In genomic region chr6:6968731-6969552, GRCh38 we compare ENCODE assay signal across 1 cellular context.
TF ChIP-seq lines count a peak whose summit lies in the region.

No MANE protein-coding gene starts in this region.

TF ChIP-seq in K562, 482 proteins besides CTCF, POLR2A, EP300 and RAD21 (continued from another document and continues in another):
- no peak for TF ChIP-seq ERF (CRISPR knock-in tag; IDR thresholded peaks at IDR 0.05)
- no peak for TF ChIP-seq GTF3C2 (IDR thresholded peaks at IDR 0.05; ENCODE audit: borderline replicate concordance, extremely low read depth, insufficient read length)
- TF ChIP-seq RNF2 (IDR thresholded peaks at IDR 0.05) = no peak
- no peak for TF ChIP-seq COPS2 (conservative IDR thresholded peaks at IDR 0.05)
- peak; percentile 11 for TF ChIP-seq TAF1 (IDR thresholded peaks at IDR 0.05; ENCODE audit: control insufficient read depth, extremely low read depth, insufficient read depth, low read length, severe bottlenecking)
- TF ChIP-seq NCOA6 (IDR thresholded peaks at IDR 0.05) = no peak
- peak; percentile 49; the same call in 1 of the 2 replicates for TF ChIP-seq HDGF (IDR thresholded peaks at IDR 0.05)
- no peak for TF ChIP-seq NFIX (CRISPR knock-in tag; IDR thresholded peaks at IDR 0.05; ENCODE audit: low read depth)
- peak; percentile 84 for TF ChIP-seq MTA2 (IDR thresholded peaks at IDR 0.05; ENCODE audit: low read depth)
- no peak for TF ChIP-seq SREBF2 (CRISPR knock-in tag; IDR thresholded peaks at IDR 0.05)
- no peak for TF ChIP-seq ZFPM2 (CRISPR knock-in tag; IDR thresholded peaks at IDR 0.05)
- no peak for TF ChIP-seq ZBED1 (IDR thresholded peaks at IDR 0.05)
- no peak for TF ChIP-seq SP2 (IDR thresholded peaks at IDR 0.05; ENCODE audit: extremely low read depth, low read depth, low read length, poor library complexity, severe bottlenecking)
- peak; percentile 96 for TF ChIP-seq JUN (IDR thresholded peaks at IDR 0.05; ENCODE audit: borderline replicate concordance, low read depth, low read length)
- no peak for TF ChIP-seq JUN (CRISPR knock-in tag; IDR thresholded peaks at IDR 0.05; ENCODE audit: borderline replicate concordance)
- no peak for TF ChIP-seq ZNF12 (CRISPR knock-in tag; IDR thresholded peaks at IDR 0.05)
- TF ChIP-seq NONO (IDR thresholded peaks at IDR 0.05; ENCODE audit: low read depth in 2 of 2, low read length in 1 of 2) = no peak
- TF ChIP-seq RNF219 (CRISPR knock-in tag; IDR thresholded peaks at IDR 0.05) = no peak
- TF ChIP-seq ILK (tag; IDR thresholded peaks at IDR 0.05; ENCODE audit: borderline replicate concordance, low read depth) = no peak
- TF ChIP-seq MCM7 (IDR thresholded peaks at IDR 0.05) = no peak
- TF ChIP-seq ZNF133 (CRISPR knock-in tag; IDR thresholded peaks at IDR 0.05) = no peak
- TF ChIP-seq CTCFL (IDR thresholded peaks at IDR 0.05; ENCODE audit: borderline replicate concordance, insufficient read depth, low read depth, low read length, poor library complexity, severe bottlenecking) = no peak
- TF ChIP-seq SNRNP70 (optimal IDR thresholded peaks at IDR 0.05; ENCODE audit: low read depth, low read length) = no peak
- peak; percentile 76 for TF ChIP-seq HMBOX1 (IDR thresholded peaks at IDR 0.05)
- TF ChIP-seq ZNF274 (IDR thresholded peaks at IDR 0.05; ENCODE audit: borderline replicate concordance, low read depth, low read length) = no peak
- TF ChIP-seq SP1 (CRISPR knock-in tag; IDR thresholded peaks at IDR 0.05) = peak; percentile 30; the same call in 1 of the 2 replicates
- TF ChIP-seq USF1 (CRISPR knock-in tag; IDR thresholded peaks at IDR 0.05) = no peak
- TF ChIP-seq LEF1 (IDR thresholded peaks at IDR 0.05) = peak; percentile 72
- TF ChIP-seq IRF1 (CRISPR knock-in tag; IDR thresholded peaks at IDR 0.05; ENCODE audit: borderline replicate concordance) = no peak
- no peak for TF ChIP-seq TSC22D4 (tag; IDR thresholded peaks at IDR 0.05)
- TF ChIP-seq SMARCE1 (IDR thresholded peaks at IDR 0.05) = peak; percentile 98
- TF ChIP-seq ETV1 (tag; conservative IDR thresholded peaks at IDR 0.05; ENCODE audit: low read depth) = no peak
- TF ChIP-seq ATF1 (CRISPR knock-in tag; IDR thresholded peaks at IDR 0.05) = no peak
- peak; percentile 44 for TF ChIP-seq ATF1 (tag; IDR thresholded peaks at IDR 0.05)
- no peak for TF ChIP-seq GTF2F1 (IDR thresholded peaks at IDR 0.05; ENCODE audit: low read depth, low read length)
- TF ChIP-seq NCOA4 (IDR thresholded peaks at IDR 0.05; ENCODE audit: partially characterized antibody) = no peak
- TF ChIP-seq KDM1A (IDR thresholded peaks at IDR 0.05) = peak; percentile 52 to 66; a peak in 3 of 4 replicates
- no peak for TF ChIP-seq ZNF253 (CRISPR knock-in tag; conservative IDR thresholded peaks at IDR 0.05)
- TF ChIP-seq ZNF717 (CRISPR knock-in tag; IDR thresholded peaks at IDR 0.05) = no peak
- no peak for TF ChIP-seq TCF15 (CRISPR knock-in tag; IDR thresholded peaks at IDR 0.05)
- no peak for TF ChIP-seq PCBP2 (IDR thresholded peaks at IDR 0.05; ENCODE audit: low read depth, low read length, poor library complexity, severe bottlenecking)
- TF ChIP-seq ATF2 (CRISPR knock-in tag; IDR thresholded peaks at IDR 0.05) = no peak
- no peak; the same call in 1 of the 2 replicates for TF ChIP-seq MAFK (IDR thresholded peaks at IDR 0.05; ENCODE audit: low read length)
- TF ChIP-seq CCNT2 (IDR thresholded peaks at IDR 0.05; ENCODE audit: borderline replicate concordance, extremely low read depth, insufficient read length, low read depth, low read length) = peak; percentile 93
- peak; percentile 97 for TF ChIP-seq ARID1B (IDR thresholded peaks at IDR 0.05)
- TF ChIP-seq E2F6 (IDR thresholded peaks at IDR 0.05; ENCODE audit: borderline replicate concordance in 1 of 2, extremely low read depth in 1 of 2, insufficient read depth in 1 of 2, insufficient read length in 1 of 2, low read depth in 1 of 2, low read length in 1 of 2, poor library complexity in 1 of 2, severe bottlenecking in 1 of 2) = no peak
- TF ChIP-seq JUND (IDR thresholded peaks at IDR 0.05; ENCODE audit: borderline replicate concordance, low read depth, low read length) = peak; percentile 98
- peak; percentile 97; the same call in 2 of the 3 replicates for TF ChIP-seq JUND (tag; IDR thresholded peaks at IDR 0.05; ENCODE audit: borderline replicate concordance, low read depth, low read length)
- no peak for TF ChIP-seq CHD4 (IDR thresholded peaks at IDR 0.05; ENCODE audit: insufficient read depth, insufficient replicate concordance, low read depth, low read length, poor library complexity, severe bottlenecking)
- TF ChIP-seq MLLT1 (IDR thresholded peaks at IDR 0.05) = peak in 1 of 2 experiments; percentile 45; a peak in 2 of 4 replicates
- TF ChIP-seq ZNF24 (IDR thresholded peaks at IDR 0.05) = no peak
- TF ChIP-seq SMARCA4 (IDR thresholded peaks at IDR 0.05) = peak; percentile 97
- TF ChIP-seq HNRNPK (IDR thresholded peaks at IDR 0.05; ENCODE audit: low read depth, low read length, poor library complexity, severe bottlenecking) = no peak
- TF ChIP-seq C11orf30 (IDR thresholded peaks at IDR 0.05; ENCODE audit: low read depth) = 0 out of 2 replicates have a peak, but pooled peaks have one; percentile 20
- TF ChIP-seq ZNF695 (CRISPR knock-in tag; IDR thresholded peaks at IDR 0.05) = no peak
- no peak for TF ChIP-seq TAF9B (IDR thresholded peaks at IDR 0.05; ENCODE audit: partially characterized antibody)
- TF ChIP-seq ZNF165 (CRISPR knock-in tag; IDR thresholded peaks at IDR 0.05; ENCODE audit: borderline replicate concordance) = no peak
- no peak for TF ChIP-seq TFAM (CRISPR knock-in tag; conservative IDR thresholded peaks at IDR 0.05)
- peak; percentile 82 for TF ChIP-seq TAL1 (IDR thresholded peaks at IDR 0.05)
- TF ChIP-seq ZNF436 (CRISPR knock-in tag; IDR thresholded peaks at IDR 0.05) = no peak
- TF ChIP-seq PCBP1 (IDR thresholded peaks at IDR 0.05; ENCODE audit: low read depth, low read length, poor library complexity, severe bottlenecking) = no peak
- TF ChIP-seq CBFA2T2 (conservative IDR thresholded peaks at IDR 0.05) = peak; percentile 81
- no peak for TF ChIP-seq ZZZ3 (IDR thresholded peaks at IDR 0.05)
- no peak for TF ChIP-seq TOE1 (IDR thresholded peaks at IDR 0.05; ENCODE audit: borderline replicate concordance)
- TF ChIP-seq TOE1 (CRISPR knock-in tag; IDR thresholded peaks at IDR 0.05; ENCODE audit: borderline replicate concordance, low read depth) = no peak
- no peak for TF ChIP-seq POLR3G (IDR thresholded peaks at IDR 0.05; ENCODE audit: extremely low read depth, insufficient read length, insufficient replicate concordance)
- TF ChIP-seq BDP1 (IDR thresholded peaks at IDR 0.05; ENCODE audit: insufficient read depth, insufficient read length) = no peak
